1 cellular context compared by ENCODE assay signal in genomic region chr5:10649518-10650410, GRCh38.
TF ChIP-seq lines count a peak whose summit lies in the region.

No MANE protein-coding gene starts in this region.

TF ChIP-seq in WTC11, 78 proteins besides CTCF, POLR2A, EP300 and RAD21 (continued from another document):
- TF ChIP-seq ZNF281 (CRISPR knock-in tag; IDR thresholded peaks at IDR 0.05) (no peak), ZNF219 (CRISPR knock-in tag; IDR thresholded peaks at IDR 0.05; ENCODE audit: borderline replicate concordance) (0 out of 2 replicates have a peak, but pooled peaks have one; percentile 42), ZNF396 (CRISPR knock-in tag; IDR thresholded peaks at IDR 0.05; ENCODE audit: borderline replicate concordance) (no peak), TCF7 (CRISPR knock-in tag; IDR thresholded peaks at IDR 0.05; ENCODE audit: low read depth) (no peak), FOXK1 (CRISPR knock-in tag; IDR thresholded peaks at IDR 0.05) (0 out of 2 replicates have a peak, but pooled peaks have one; percentile 27), CDX4 (CRISPR knock-in tag; IDR thresholded peaks at IDR 0.05; ENCODE audit: borderline replicate concordance) (no peak), TP53 (CRISPR knock-in tag; IDR thresholded peaks at IDR 0.05) (0 out of 2 replicates have a peak, but pooled peaks have one; percentile 65), ZNF121 (CRISPR knock-in tag; IDR thresholded peaks at IDR 0.05) (0 out of 2 replicates have a peak, but pooled peaks have one; percentile 20)
TF ChIP-seq in WTC11: peak in this region for 6.
